Comparison of ENCODE assay signal across 8 cellular contexts in genomic region chr5:169980418-169981053, GRCh38. TPM values are rescaled to one million over a fixed set of nuclear protein-coding genes. Genes with fewer than 3 reads are reported as not detected.
DNase-seq lines count a peak whose midpoint lies in the region; ATAC-seq and TF ChIP-seq lines count a peak whose summit lies in the region.

TSS of gene INSYN2B (minus strand) at chr5:169980495. CDS start at chr5:169883898, 96,597 bp downstream.

- intact Hi-C loops in left lung (cut with DNase I) = loop anchor here in 1 of 2 donors (10.0 kb wide), 1 partner anchor 276 kb away; no protein-coding TSS in a partner anchor

- H3K4me3 Mint-ChIP-seq in stimulated activated naive B cell treated with anti-CD40 and anti-IgM and Interleukin-4, amounts not matched to agents 10 μg/mL and 1 μg/mL and 100 μg/mL, for 72 hours = no peak within 1 kb of the TSS

- H3K36me3 Mint-ChIP-seq in stimulated activated naive B cell treated with anti-CD40 and anti-IgM and Interleukin-4, amounts not matched to agents 10 μg/mL and 1 μg/mL and 100 μg/mL, for 72 hours = peaks cover 26 to 49% of the 10 kb centered on the region in 2 donors

- H2AFZ ChIP-seq in ACC112 (ENCODE audit: low read length, unreplicated experiment) = peak within 1 kb of the TSS; percentile 95

- no peaks in the 10 kb centered on the region for H3K27me3 Mint-ChIP-seq in stimulated activated naive B cell treated with anti-CD40 and anti-IgM and Interleukin-4, amounts not matched to agents 10 μg/mL and 1 μg/mL and 100 μg/mL, for 72 hours

- peak; percentile 90 for DNase-seq in HS-5 (ENCODE audit: low read depth)
- peak in 1 of 3 donors; percentile 46 for DNase-seq in Peyer's patch
- DNase-seq in dermis microvascular lymphatic vessel endothelial cell (ENCODE audit: low read depth in 2 of 2) = peak; percentile 68 to 88
- peak in 1 of 2 donors; percentile 40 for DNase-seq in left lung
- peak; percentile 5 for DNase-seq in stimulated activated naive B cell treated with anti-CD40 and anti-IgM and Interleukin-4, amounts not matched to agents 10 μg/mL and 1 μg/mL and 100 μg/mL, for 72 hours
- no peak for DNase-seq in activated CD4-positive, CD25-positive, alpha-beta regulatory T cell treated with anti-CD3 and anti-CD28 coated beads, Interleukin-2, amount 50 U/mL, for 72 hours

- H3K9me3 ChIP-seq in Peyer's patch = no peaks in the 10 kb centered on the region
- H3K9me3 ChIP-seq in left lung = no peaks in the 10 kb centered on the region

- H3K36me3 ChIP-seq in ACC112 (ENCODE audit: insufficient read depth, low read length) (no peaks in the 10 kb centered on the region), Peyer's patch (no peaks in the 10 kb centered on the region), left lung (peaks cover 0 to 19% of the 10 kb centered on the region in 2 donors)

- no peak within 1 kb of the TSS for H3K27ac Mint-ChIP-seq in stimulated activated naive B cell treated with anti-CD40 and anti-IgM and Interleukin-4, amounts not matched to agents 10 μg/mL and 1 μg/mL and 100 μg/mL, for 72 hours

- ATAC-seq in left lung = peak; percentile 94
- peak; percentile 53 to 64 for ATAC-seq in stimulated activated naive B cell treated with anti-CD40 and anti-IgM and Interleukin-4, amounts not matched to agents 10 μg/mL and 1 μg/mL and 100 μg/mL, for 72 hours (replicated peaks)

- no peaks in the 10 kb centered on the region for H3K9me3 Mint-ChIP-seq in stimulated activated naive B cell treated with anti-CD40 and anti-IgM and Interleukin-4, amounts not matched to agents 10 μg/mL and 1 μg/mL and 100 μg/mL, for 72 hours

- H3K4me1 ChIP-seq in ACC112 (ENCODE audit: control insufficient read depth, insufficient read depth, low read length, unreplicated experiment) (peaks cover 34% of the 10 kb centered on the region), Peyer's patch (no peaks in the 10 kb centered on the region), left lung (no peaks in the 10 kb centered on the region)

- peaks cover 2 to 11% of the 10 kb centered on the region in 2 donors for H3K4me1 Mint-ChIP-seq in stimulated activated naive B cell treated with anti-CD40 and anti-IgM and Interleukin-4, amounts not matched to agents 10 μg/mL and 1 μg/mL and 100 μg/mL, for 72 hours

- H3K4me3 ChIP-seq in ACC112 (ENCODE audit: low read depth, low read length) (peak within 1 kb of the TSS; percentile 90), Peyer's patch (no peak within 1 kb of the TSS), left lung (peak within 1 kb of the TSS in 1 of 2 donors; percentile 1)

- peaks cover 44% of the 10 kb centered on the region for H3K79me2 ChIP-seq in ACC112 (ENCODE audit: control insufficient read depth, insufficient read depth, low read length, unreplicated experiment)

- no peak for TF ChIP-seq POLR2A in Peyer's patch (IDR thresholded peaks at IDR 0.05)

- H3K27me3 ChIP-seq in ACC112 (ENCODE audit: insufficient read depth, low read length) = no peaks in the 10 kb centered on the region
- H3K27me3 ChIP-seq in Peyer's patch = no peaks in the 10 kb centered on the region
- peaks cover 4 to 11% of the 10 kb centered on the region in 2 donors for H3K27me3 ChIP-seq in left lung

- H3K27ac ChIP-seq in ACC112 (ENCODE audit: low read depth, low read length) (peak within 1 kb of the TSS; percentile 85), Peyer's patch (no peak within 1 kb of the TSS), left lung (no peak within 1 kb of the TSS)

- peak; percentile 44 for TF ChIP-seq CTCF in GM12872 (IDR thresholded peaks at IDR 0.05; ENCODE audit: insufficient read depth, low read depth, low read length)
- peak in 5 of 6 experiments; percentile 9 to 26 (median 19) for TF ChIP-seq CTCF in Peyer's patch (IDR thresholded peaks at IDR 0.05)
- peak; percentile 45 to 63 for TF ChIP-seq CTCF in left lung (IDR thresholded peaks at IDR 0.05)

RNA-seq across cellular contexts. Expression of gene INSYN2B, which starts in this region (rescaled TPM):
- total RNA-seq in Peyer's patch (1 to 10 TPM in 1 of 4 donors, not detected in 3; 2.5 TPM), dermis microvascular lymphatic vessel endothelial cell (1.4 and 2.4 TPM in 2 replicates), left lung (under 1 TPM; 0.10 to 0.58 TPM)

Comparison
In these comparisons a context has a peak if more than half of its experiments do, and no peak if none do; other contexts are left out.
1. Peak in ATAC-seq in left lung; RNA of the gene not detected or under 1 TPM.